15 cellular contexts compared by ENCODE assay signal in the genomic region with DNA sequence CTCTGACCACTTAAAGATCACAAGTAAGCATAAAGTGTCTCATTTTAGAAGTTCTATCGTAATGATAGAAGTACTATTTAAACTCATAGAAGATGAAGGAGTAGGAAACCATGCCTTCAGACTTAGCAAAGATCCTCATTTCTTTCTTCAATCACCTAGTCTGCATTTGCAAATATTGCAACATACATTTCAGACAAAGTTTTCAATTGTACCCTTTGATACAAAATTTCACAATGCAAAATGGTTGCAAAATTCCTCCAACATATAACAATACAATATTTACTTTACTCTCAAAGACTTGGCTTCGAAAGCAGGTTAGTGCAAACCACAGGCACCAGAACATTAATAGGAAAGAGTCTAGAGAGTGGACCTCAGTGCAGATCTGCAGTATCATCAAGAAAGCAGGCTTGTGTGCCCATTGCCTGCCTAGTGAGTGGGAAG. TPM values are rescaled to one million over a fixed set of nuclear protein-coding genes. Genes with fewer than 3 reads are reported as not detected.
DNase-seq lines count a peak whose midpoint lies in the region; ATAC-seq and TF ChIP-seq lines count a peak whose summit lies in the region.
"Had no signal": no experiment of that assay in that cellular context is flagged by ENCODE, and none has a peak within 500 bp of the region (broad histone marks: within the 10 kb centered on the region; RNA-seq: fewer than 3 reads in every experiment).

No MANE protein-coding gene starts in this region.

- in situ Hi-C loops in IMR-90 (cut with MboI; ENCODE audit: low sequenced_read_pairs) = no loop called here

- peaks cover 7 to 8% (median 7%) of the 10 kb centered on the region in 3 donors for H3K27me3 Mint-ChIP-seq in immature natural killer cell (ENCODE audit: low read depth in 3 of 3)

- DNase-seq in IMR-90 (peak; percentile 68), SK-N-SH (no peak), fibroblast of pulmonary artery (ENCODE audit: low read depth) (peak; percentile 92), smooth muscle cell (lab: John Stamatoyannopoulos, UW; ENCODE audit: unreplicated experiment) (no peak), medulla oblongata (ENCODE audit: extremely low spot score) (no peak), immature natural killer cell (no peak)
- DNase-seq: CD8-positive, alpha-beta T cell; GF-D8; NCI-H510A treated with DMSO at 0.1 percent for 48 hours; nephron progenitor cell; SHP77 had no signal

- no peaks in the 10 kb centered on the region for H3K4me1 Mint-ChIP-seq in immature natural killer cell
- H3K4me1 Mint-ChIP-seq: activated naive CD4-positive, alpha-beta T cell treated with anti-CD3 and anti-CD28 coated beads, Interleukin-2, amount 50 U/mL, for 24 hours; nephron progenitor cell had no signal

- H3K36me3 ChIP-seq in IMR-90 (ENCODE audit: control insufficient read depth, insufficient read depth, low read length) = no peaks in the 10 kb centered on the region
- no peaks in the 10 kb centered on the region for H3K36me3 ChIP-seq in SK-N-SH (replicated peaks in 1 of 2; ENCODE audit: control insufficient read depth in 1 of 2, insufficient read depth in 2 of 2, low read length in 1 of 2)
- no peaks in the 10 kb centered on the region for H3K36me3 ChIP-seq in smooth muscle cell (ENCODE audit: low read depth)

- no peaks in the 10 kb centered on the region for H3K36me3 Mint-ChIP-seq in immature natural killer cell
- H3K36me3 Mint-ChIP-seq: activated naive CD4-positive, alpha-beta T cell treated with anti-CD3 and anti-CD28 coated beads, Interleukin-2, amount 50 U/mL, for 24 hours; CD8-positive, alpha-beta T cell had no signal

- dilution Hi-C loops in IMR-90 (cut with HindIII; ENCODE audit: low sequenced_read_pairs, unreplicated experiment) = no loop called here

- H3F3A ChIP-seq in SK-N-SH (replicated peaks; ENCODE audit: insufficient read depth) (peaks cover 22% of the 10 kb centered on the region), smooth muscle cell (ENCODE audit: low read depth) (no peaks in the 10 kb centered on the region)

- H3K4me2 ChIP-seq in IMR-90 (ENCODE audit: low read depth, low read length) = no peak overlapping the region
- H3K4me2 ChIP-seq in SK-N-SH = peak overlapping the region; percentile 37; the same call in 1 of the 2 replicates
- peak overlapping the region; percentile 42 for H3K4me2 ChIP-seq in smooth muscle cell

- TF ChIP-seq RAD21 in IMR-90 (IDR thresholded peaks at IDR 0.05; ENCODE audit: low read length) (no peak), SK-N-SH (IDR thresholded peaks at IDR 0.05; ENCODE audit: low read length) (no peak)

- H3K23ac ChIP-seq in IMR-90 (ENCODE audit: low read depth, low read length) = no peak overlapping the region

- H2BK20ac ChIP-seq in IMR-90 (ENCODE audit: low read depth, low read length) = no peak overlapping the region

- no TSS peak for BruUV-seq in IMR-90 (replicated peaks; lab: Mats Ljungman, UMichigan)

- CTCF ChIA-PET in IMR-90 (lab: Yijun Ruan, JAX) = interaction anchor here (1.1 kb wide), 1 partner anchor 16 kb away, joined by 4 read pairs; no protein-coding TSS in a partner anchor
- CTCF ChIA-PET in SK-N-SH (lab: Yijun Ruan, JAX) = interaction anchor here (1.6 kb wide), 1 partner anchor 8 kb away, joined by 7 read pairs; no protein-coding TSS in a partner anchor

- WGBS in IMR-90 (ENCODE audit: extremely low coverage in 2 of 2, insufficient read length in 1 of 2), 2 experiments = no CpG with 5 or more reads among the region's 2 CpGs
- 26% methylated on average over 2 of the region's 2 CpGs for WGBS in SK-N-SH (ENCODE audit: low lambda C conversion rate)
- 72% methylated on average over 2 of the region's 2 CpGs for WGBS in smooth muscle cell (ENCODE audit: low lambda C conversion rate)

- no peaks in the 10 kb centered on the region for H3K9me2 ChIP-seq in SK-N-SH

- H4K8ac ChIP-seq in IMR-90 (ENCODE audit: low read depth in 2 of 2, low read length in 2 of 2) = peak overlapping the region in 1 of 2 experiments; percentile 39; a peak in 1 of 4 replicates

- H3K9me3 ChIP-seq in IMR-90 (ENCODE audit: control insufficient read depth, insufficient read depth, low read length) = peaks cover 2% of the 10 kb centered on the region; the same call in 1 of the 2 replicates
- peaks cover 4% of the 10 kb centered on the region for H3K9me3 ChIP-seq in SK-N-SH
- H3K9me3 ChIP-seq in smooth muscle cell (replicated peaks; ENCODE audit: low read depth) = no peaks in the 10 kb centered on the region

- ATAC-seq in IMR-90 (ENCODE audit: low read depth) (peak; percentile 40), GM18505 (IDR thresholded peaks at IDR 0.05; ENCODE audit: unreplicated experiment) (no peak)
- ATAC-seq: CD8-positive, alpha-beta T cell; sciatic nerve had no signal

- H4K5ac ChIP-seq in IMR-90 (ENCODE audit: low read depth, low read length) = no peak overlapping the region

- H3K14ac ChIP-seq in IMR-90 (replicated peaks; ENCODE audit: low read depth, low read length) = no peak overlapping the region

- POLR2A ChIA-PET in IMR-90 (lab: Charles Lee; ENCODE audit: unreplicated experiment) (no interaction called here), SK-N-SH (lab: Yijun Ruan, JAX) (no interaction called here)

- no peak overlapping the region for H3K4ac ChIP-seq in IMR-90 (ENCODE audit: low read depth, low read length)

- H3K27me3 ChIP-seq in IMR-90 (ENCODE audit: control insufficient read depth, insufficient read depth, low read length) (no peaks in the 10 kb centered on the region), SK-N-SH (ENCODE audit: insufficient read depth) (no peaks in the 10 kb centered on the region), smooth muscle cell (ENCODE audit: low read depth) (no peaks in the 10 kb centered on the region)

- no peak overlapping the region; the same call in none of the 2 replicates for H2BK120ac ChIP-seq in IMR-90 (ENCODE audit: low read depth, low read length)

- no peak overlapping the region; the same call in 1 of the 2 replicates for H3K18ac ChIP-seq in IMR-90 (ENCODE audit: low read depth, low read length)

- H3K79me2 ChIP-seq in SK-N-SH (ENCODE audit: insufficient read depth) (no peaks in the 10 kb centered on the region), smooth muscle cell (ENCODE audit: low read depth) (no peaks in the 10 kb centered on the region)

- no peak overlapping the region for H2AK9ac ChIP-seq in IMR-90 (replicated peaks; ENCODE audit: low read depth, low read length, poor library complexity)

- H3K9ac ChIP-seq in IMR-90 (ENCODE audit: low read depth, low read length) (no peak overlapping the region), SK-N-SH (peak overlapping the region; percentile 52; the same call in 1 of the 2 replicates), smooth muscle cell (ENCODE audit: low read depth) (peak overlapping the region; percentile 26)

- H2AFZ ChIP-seq in IMR-90 (replicated peaks; ENCODE audit: low read length, poor library complexity) (no peak overlapping the region), SK-N-SH (ENCODE audit: low read depth) (peak overlapping the region; percentile 75), smooth muscle cell (ENCODE audit: low read depth) (no peak overlapping the region)

- peaks cover 5% of the 10 kb centered on the region; the same call in 1 of the 2 replicates for H3K4me1 ChIP-seq in IMR-90 (ENCODE audit: control insufficient read depth, insufficient read depth, low read length)
- peaks cover 0 to 1% of the 10 kb centered on the region in 2 experiments; a peak in 1 of 4 replicates for H3K4me1 ChIP-seq in SK-N-SH (ENCODE audit: control insufficient read depth in 1 of 2, insufficient read depth in 2 of 2, low read depth in 1 of 2, low read length in 1 of 2)
- peaks cover 7% of the 10 kb centered on the region for H3K4me1 ChIP-seq in smooth muscle cell (ENCODE audit: low read depth)

- no peak for TF ChIP-seq EP300 in SK-N-SH (IDR thresholded peaks at IDR 0.05; ENCODE audit: borderline replicate concordance in 1 of 2, low read depth in 1 of 2, low read length in 1 of 2)

- no peak overlapping the region for H3K4me3 Mint-ChIP-seq in immature natural killer cell
- H3K4me3 Mint-ChIP-seq: activated naive CD4-positive, alpha-beta T cell treated with anti-CD3 and anti-CD28 coated beads, Interleukin-2, amount 50 U/mL, for 24 hours; CD8-positive, alpha-beta T cell; nephron progenitor cell had no signal

- H3K79me1 ChIP-seq in IMR-90 (ENCODE audit: low read depth in 1 of 2, low read length in 2 of 2) = no peaks in the 10 kb centered on the region; a peak in 1 of 4 replicates

- H2BK5ac ChIP-seq in IMR-90 (ENCODE audit: low read depth, low read length, poor library complexity, severe bottlenecking) = peak overlapping the region; percentile 85

- H3K56ac ChIP-seq in IMR-90 (ENCODE audit: extremely low read depth, insufficient read depth, low read length) = no peak overlapping the region; the same call in 1 of the 2 replicates

- H3K9me1 ChIP-seq in IMR-90 (ENCODE audit: insufficient read depth, low read length) = no peaks in the 10 kb centered on the region

- TF ChIP-seq CTCF in IMR-90 (conservative IDR thresholded peaks at IDR 0.05; ENCODE audit: low read depth, low read length) (no peak), SK-N-SH (IDR thresholded peaks at IDR 0.05) (no peak), fibroblast of pulmonary artery (IDR thresholded peaks at IDR 0.05; ENCODE audit: low read length, missing control alignments) (no peak), smooth muscle cell (IDR thresholded peaks at IDR 0.05; ENCODE audit: borderline replicate concordance, insufficient read depth, poor library complexity, severe bottlenecking) (no peak)

- TF ChIP-seq POLR2A in IMR-90 (IDR thresholded peaks at IDR 0.05; ENCODE audit: low read depth, low read length) (no peak), GM18505 (IDR thresholded peaks at IDR 0.05; ENCODE audit: borderline replicate concordance, extremely low read depth, insufficient read depth, insufficient read length) (no peak)

- H4K20me1 ChIP-seq in IMR-90 (ENCODE audit: insufficient read depth, low read length) (no peaks in the 10 kb centered on the region), SK-N-SH (ENCODE audit: insufficient read depth) (no peaks in the 10 kb centered on the region), smooth muscle cell (ENCODE audit: low read depth) (no peaks in the 10 kb centered on the region)

- H3K27ac ChIP-seq in IMR-90 (ENCODE audit: insufficient read depth, low read length) (peak overlapping the region; percentile 37; the same call in 1 of the 2 replicates), SK-N-SH (ENCODE audit: low read depth in 2 of 2, low read length in 1 of 2) (peak overlapping the region; percentile 70 to 74; a peak in 3 of 4 replicates), smooth muscle cell (ENCODE audit: low read depth) (peak overlapping the region; percentile 88)

- intact Hi-C loops in IMR-90 (cut with micrococcal nuclease) = no loop called here

- H3K27ac Mint-ChIP-seq in immature natural killer cell = no peak overlapping the region
- H3K27ac Mint-ChIP-seq: activated naive CD4-positive, alpha-beta T cell treated with anti-CD3 and anti-CD28 coated beads, Interleukin-2, amount 50 U/mL, for 24 hours; CD8-positive, alpha-beta T cell had no signal

- H4K91ac ChIP-seq in IMR-90 (ENCODE audit: insufficient read depth, low read depth, low read length) = peak overlapping the region; percentile 14; the same call in 1 of the 2 replicates

- H2AK5ac ChIP-seq in IMR-90 (ENCODE audit: low read depth, low read length) = 0 out of 2 replicates have a peak overlapping the region, but pooled peaks have one; percentile 43

- H3K4me3 ChIP-seq in IMR-90 (ENCODE audit: insufficient read depth, low read depth, low read length) = no peak overlapping the region
- no peak overlapping the region; a peak in 1 of 4 replicates for H3K4me3 ChIP-seq in SK-N-SH (ENCODE audit: low read depth in 2 of 2, low read length in 1 of 2)
- H3K4me3 ChIP-seq in fibroblast of pulmonary artery (replicated peaks; ENCODE audit: low read depth, low read length) = no peak overlapping the region
- H3K4me3 ChIP-seq in smooth muscle cell = no peak overlapping the region

- no peak overlapping the region for H2BK15ac ChIP-seq in IMR-90 (ENCODE audit: low read depth, low read length)

- H3K9me3 Mint-ChIP-seq in immature natural killer cell = no peaks in the 10 kb centered on the region
- H3K9me3 Mint-ChIP-seq: activated naive CD4-positive, alpha-beta T cell treated with anti-CD3 and anti-CD28 coated beads, Interleukin-2, amount 50 U/mL, for 24 hours; CD8-positive, alpha-beta T cell had no signal

RNA-seq across cellular contexts. Expression of gene ROS1, which starts 16.1 kb away (rescaled TPM):
- total RNA-seq in IMR-90 (2012; rRNA removed) (under 0.01 TPM in 2 replicates), smooth muscle cell (0.09 and 3.0 TPM in 2 replicates)
- polyA plus RNA-seq in IMR-90 (2012; rRNA removed) (0.03 TPM in 1 of 2 replicates, not detected in the other), SK-N-SH (2012; rRNA removed) (1.8 and 2.0 TPM in 2 replicates), smooth muscle cell (0.03 and 0.08 TPM in 2 replicates), immature natural killer cell (not detected)
- polyA plus RNA-seq in IMR-90 (2012; cell fraction: cytosol; rRNA removed) = under 0.01 and 0.01 TPM in 2 replicates
- polyA plus RNA-seq in IMR-90 (2012; cell fraction: nucleus; rRNA removed; ENCODE audit: low replicate concordance) = 0.01 and 0.05 TPM in 2 replicates
- polyA plus RNA-seq in SK-N-SH (2012; cell fraction: cytosol; rRNA removed) = 1.5 and 1.8 TPM in 2 replicates
- 3.8 and 7.4 TPM in 2 replicates for polyA plus RNA-seq in SK-N-SH (2012; cell fraction: nucleus; rRNA removed)
- total RNA-seq: CD8-positive, alpha-beta T cell; frontal cortex had no signal

RNA-seq across cellular contexts. Expression of gene DCBLD1, which starts 40.6 kb away (rescaled TPM):
- total RNA-seq in IMR-90 (2012; rRNA removed) (27.8 and 30.0 TPM in 2 replicates), smooth muscle cell (82.1 and 86.1 TPM in 2 replicates)
- polyA plus RNA-seq in IMR-90 (2012; rRNA removed) (20.1 and 21.1 TPM in 2 replicates), SK-N-SH (2012; rRNA removed) (82.2 and 91.5 TPM in 2 replicates), smooth muscle cell (44.6 and 77.5 TPM in 2 replicates), immature natural killer cell (1 to 10 TPM in 2 of 3 donors, under 1 TPM in 1; 0.37 to 5.2 (median 4.0) TPM)
- polyA plus RNA-seq in IMR-90 (2012; cell fraction: cytosol; rRNA removed) = 8.5 and 14.8 TPM in 2 replicates
- 34.3 and 36.6 TPM in 2 replicates for polyA plus RNA-seq in IMR-90 (2012; cell fraction: nucleus; rRNA removed; ENCODE audit: low replicate concordance)
- 82.3 and 82.9 TPM in 2 replicates for polyA plus RNA-seq in SK-N-SH (2012; cell fraction: cytosol; rRNA removed)
- 97.1 and 145 TPM in 2 replicates for polyA plus RNA-seq in SK-N-SH (2012; cell fraction: nucleus; rRNA removed)

Comparison
In these comparisons a context has a peak if more than half of its experiments do, and no peak if none do; other contexts are left out.
1. DNase-seq: peak in IMR-90 (single experiment) and fibroblast of pulmonary artery (single experiment); none in SK-N-SH (single experiment), smooth muscle cell (single experiment), medulla oblongata (single experiment) and immature natural killer cell (0 of 3).
2. H3K27ac ChIP-seq: peak in every context shown above with its lines; median percentile 88 in smooth muscle cell; 72 in SK-N-SH; 37 in IMR-90.